27 cellular contexts compared by ENCODE assay signal in the genomic region with DNA sequence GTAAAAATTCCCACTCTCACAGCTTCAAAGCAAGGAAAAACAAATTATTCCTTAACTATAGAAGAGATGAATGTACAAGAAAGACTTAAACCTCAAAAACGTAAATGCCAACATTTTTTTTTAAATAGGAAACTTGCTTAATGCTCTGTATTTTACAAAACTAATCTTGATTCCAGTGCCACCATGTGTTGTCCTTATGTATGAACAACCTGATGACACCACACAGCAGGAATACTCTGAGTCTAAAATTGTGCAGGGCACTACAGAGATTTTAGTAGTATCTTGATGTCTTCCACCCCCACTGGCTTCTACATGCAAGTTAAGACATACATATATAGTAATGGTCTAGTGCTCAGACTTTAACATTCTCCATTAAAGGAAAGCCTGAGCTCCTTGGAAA.
"Had no signal": no experiment of that assay in that cellular context is flagged by ENCODE, and none has a peak within 500 bp of the region (broad histone marks: within the 10 kb centered on the region; RNA-seq: fewer than 3 reads in every experiment).

No MANE protein-coding gene starts in this region.

- H3K27me3 Mint-ChIP-seq: activated CD4-positive, alpha-beta memory T cell treated with anti-CD3 and anti-CD28 coated beads, Interleukin-2, amount 10 ng/mL, durations not matched to agents 7 days and 5 days; activated CD4-positive, alpha-beta T cell treated with anti-CD3 and anti-CD28 coated beads, Interleukin-2, amount 10 ng/mL, durations not matched to agents 7 days and 5 days; activated naive CD4-positive, alpha-beta T cell treated with anti-CD3 and anti-CD28 coated beads, Interleukin-2, amount 10 ng/mL, durations not matched to agents 7 days and 5 days; activated naive CD8-positive, alpha-beta T cell treated with anti-CD3 and anti-CD28 coated beads, Interleukin-2, amount 10 ng/mL, durations not matched to agents 7 days and 5 days; activated T-cell treated with anti-CD3 and anti-CD28 coated beads, Interleukin-2, amount 50 U/mL, for 24 hours; central memory CD8-positive, alpha-beta T cell; effector memory CD8-positive, alpha-beta T cell had no signal

- H3K27me3 ChIP-seq: ascending aorta, brain microvascular endothelial cell, esophagus muscularis mucosa, gastroesophageal sphincter, heart right ventricle had no signal

- H3K4me3 Mint-ChIP-seq: activated CD4-positive, alpha-beta memory T cell treated with anti-CD3 and anti-CD28 coated beads, Interleukin-2, amount 10 ng/mL, durations not matched to agents 7 days and 5 days; activated CD4-positive, alpha-beta T cell treated with anti-CD3 and anti-CD28 coated beads, Interleukin-2, amount 10 ng/mL, durations not matched to agents 7 days and 5 days; activated naive CD4-positive, alpha-beta T cell treated with anti-CD3 and anti-CD28 coated beads, Interleukin-2, amount 10 ng/mL, durations not matched to agents 7 days and 5 days; activated naive CD8-positive, alpha-beta T cell treated with anti-CD3 and anti-CD28 coated beads, Interleukin-2, amount 10 ng/mL, durations not matched to agents 7 days and 5 days; activated T-cell treated with anti-CD3 and anti-CD28 coated beads, Interleukin-2, amount 50 U/mL, for 24 hours; activated T-cell treated with anti-CD3 and anti-CD28 coated beads, Interleukin-2, amount 50 U/mL, for 72 hours; central memory CD8-positive, alpha-beta T cell; effector memory CD8-positive, alpha-beta T cell had no signal

- H3K27ac Mint-ChIP-seq: activated CD4-positive, alpha-beta memory T cell treated with anti-CD3 and anti-CD28 coated beads, Interleukin-2, amount 10 ng/mL, durations not matched to agents 7 days and 5 days; activated CD4-positive, alpha-beta T cell treated with anti-CD3 and anti-CD28 coated beads, Interleukin-2, amount 10 ng/mL, durations not matched to agents 7 days and 5 days; activated naive CD4-positive, alpha-beta T cell treated with anti-CD3 and anti-CD28 coated beads, Interleukin-2, amount 50 U/mL, for 72 hours; activated naive CD8-positive, alpha-beta T cell treated with anti-CD3 and anti-CD28 coated beads, Interleukin-2, amount 10 ng/mL, durations not matched to agents 7 days and 5 days; activated T-cell treated with anti-CD3 and anti-CD28 coated beads, Interleukin-2, amount 50 U/mL, for 24 hours; activated T-cell treated with anti-CD3 and anti-CD28 coated beads, Interleukin-2, amount 50 U/mL, for 72 hours; effector memory CD8-positive, alpha-beta T cell had no signal

- ATAC-seq: activated naive CD4-positive, alpha-beta T cell treated with anti-CD3 and anti-CD28 coated beads, Interleukin-2, amount 50 U/mL, for 72 hours; activated T-cell treated with anti-CD3 and anti-CD28 coated beads, Interleukin-2, amount 50 U/mL, for 72 hours; effector memory CD8-positive, alpha-beta T cell; gastroesophageal sphincter; heart right ventricle had no signal

- H3K4me1 ChIP-seq: ascending aorta, esophagus muscularis mucosa, gastroesophageal sphincter had no signal

- DNase-seq: activated CD4-positive, alpha-beta memory T cell treated with anti-CD3 and anti-CD28 coated beads, Interleukin-2, amount 10 ng/mL, durations not matched to agents 7 days and 5 days; activated CD4-positive, alpha-beta T cell treated with anti-CD3 and anti-CD28 coated beads for 1 hour; activated CD4-positive, alpha-beta T cell treated with anti-CD3 and anti-CD28 coated beads for 4 hours; activated CD4-positive, alpha-beta T cell treated with anti-CD3 and anti-CD28 coated beads, Interleukin-2, amount 10 ng/mL, durations not matched to agents 7 days and 5 days; activated CD4-positive, alpha-beta T cell treated with anti-CD3 and anti-CD28 coated beads, Interleukin-2, amount 50 U/mL, for 4 hours; activated CD8-positive, alpha-beta memory T cell treated with anti-CD3 and anti-CD28 coated beads, Interleukin-2, amount 50 U/mL, for 48 hours; activated gamma-delta T cell; activated naive CD4-positive, alpha-beta T cell; activated naive CD4-positive, alpha-beta T cell treated with anti-CD3 and anti-CD28 coated beads, Interleukin-2, amount 10 ng/mL, durations not matched to agents 7 days and 5 days; activated naive CD8-positive, alpha-beta T cell treated with anti-CD3 and anti-CD28 coated beads, Interleukin-2, amount 10 ng/mL, durations not matched to agents 7 days and 5 days; activated T-cell treated with anti-CD3 and anti-CD28 coated beads for 4 hours; activated T-cell treated with anti-CD3 and anti-CD28 coated beads, Interleukin-2, amount 50 U/mL, for 24 hours; activated T-cell treated with anti-CD3 and anti-CD28 coated beads, Interleukin-2, amount 50 U/mL, for 72 hours; brain microvascular endothelial cell; cortex of kidney; dermis blood vessel endothelial cell; effector CD4-positive, alpha-beta T cell; effector memory CD8-positive, alpha-beta T cell; erythroblast; foreskin melanocyte; heart right ventricle; T-helper 2 cell had no signal

- H3K9me3 Mint-ChIP-seq: activated CD4-positive, alpha-beta memory T cell treated with anti-CD3 and anti-CD28 coated beads, Interleukin-2, amount 10 ng/mL, durations not matched to agents 7 days and 5 days; activated CD4-positive, alpha-beta T cell treated with anti-CD3 and anti-CD28 coated beads, Interleukin-2, amount 10 ng/mL, durations not matched to agents 7 days and 5 days; activated naive CD4-positive, alpha-beta T cell treated with anti-CD3 and anti-CD28 coated beads, Interleukin-2, amount 10 ng/mL, durations not matched to agents 7 days and 5 days; activated naive CD8-positive, alpha-beta T cell treated with anti-CD3 and anti-CD28 coated beads, Interleukin-2, amount 10 ng/mL, durations not matched to agents 7 days and 5 days; activated T-cell treated with anti-CD3 and anti-CD28 coated beads, Interleukin-2, amount 50 U/mL, for 24 hours; central memory CD8-positive, alpha-beta T cell had no signal

- H3K4me3 ChIP-seq: ascending aorta, esophagus muscularis mucosa, gastroesophageal sphincter, heart right ventricle had no signal

- H3K4me1 Mint-ChIP-seq: activated naive CD4-positive, alpha-beta T cell treated with anti-CD3 and anti-CD28 coated beads, Interleukin-2, amount 10 ng/mL, durations not matched to agents 7 days and 5 days had no signal

- H3K9me3 ChIP-seq: ascending aorta, esophagus muscularis mucosa had no signal

- H3K27ac ChIP-seq: ascending aorta, brain microvascular endothelial cell, esophagus muscularis mucosa, gastroesophageal sphincter, heart right ventricle had no signal
